22 cellular contexts compared by ENCODE assay signal in genomic region chr10:121522841-121523240, GRCh38.
DNase-seq lines count a peak whose midpoint lies in the region; ATAC-seq and TF ChIP-seq lines count a peak whose summit lies in the region.
"Had no signal": no experiment of that assay in that cellular context is flagged by ENCODE, and none has a peak within 500 bp of the region (broad histone marks: within the 10 kb centered on the region; RNA-seq: fewer than 3 reads in every experiment).

No MANE protein-coding gene starts in this region.

- no peak for ATAC-seq in gastroesophageal sphincter
- ATAC-seq in activated naive CD8-positive, alpha-beta T cell treated with anti-CD3 and anti-CD28 coated beads, Interleukin-2, amount 50 U/mL, for 24 hours: no peak
- ATAC-seq: CD8-positive, alpha-beta T cell; lower lobe of right lung had no signal

- DNase-seq in progenitor cell of endocrine pancreas (ENCODE audit: low spot score, unreplicated experiment): no peak
- no peak for DNase-seq in uterus
- no peak for DNase-seq in activated naive CD4-positive, alpha-beta T cell (lab: John Stamatoyannopoulos, UW)
- no peak for DNase-seq in activated naive CD8-positive, alpha-beta T cell treated with anti-CD3 and anti-CD28 coated beads, Interleukin-2, amount 50 U/mL, for 24 hours
- DNase-seq in SIG-M5 (lab: John Stamatoyannopoulos, UW): no peak
- DNase-seq: activated B cell treated with CpG ODN at 0.5 μM for 24 hours; activated CD4-positive, alpha-beta memory T cell treated with anti-CD3 and anti-CD28 coated beads for 36 hours; activated effector memory CD4-positive, alpha-beta T cell treated with Interleukin-2 at 50 U/mL for 16 hours; CD8-positive, alpha-beta T cell; DMS53; foreskin fibroblast; GF-D8; lower lobe of right lung; MV-4-11; NCI-H1694 treated with DMSO at 0.1 percent for 48 hours; NCI-H2171 treated with DMSO at 0.1 percent for 48 hours; NCI-H526; occipital lobe; stimulated activated CD8-positive, alpha-beta memory T cell treated with anti-CD3 and anti-CD28 coated beads, Interleukin-4, amount 100 ng/mL, for 48 hours had no signal

- H3K4me3 Mint-ChIP-seq in progenitor cell of endocrine pancreas (ENCODE audit: low read depth): no peak overlapping the region
- H3K4me3 Mint-ChIP-seq in activated naive CD8-positive, alpha-beta T cell treated with anti-CD3 and anti-CD28 coated beads, Interleukin-2, amount 50 U/mL, for 24 hours: no peak overlapping the region
- H3K4me3 Mint-ChIP-seq: activated B cell treated with CpG ODN at 0.5 μM for 24 hours; activated CD4-positive, alpha-beta memory T cell treated with anti-CD3 and anti-CD28 coated beads for 36 hours; CD8-positive, alpha-beta T cell; T-helper 1 cell treated with Interleukin-12 subunit alpha and Interleukin-12 subunit beta and Interleukin-4 antibody, amounts not matched to agents 30 μg/mL and 1 μg/mL, for 36 hours had no signal

- intact Hi-C loops in uterus (cut with DNase I; ENCODE audit: low total_unique reads): no loop called here

- TF ChIP-seq POLR2A in gastroesophageal sphincter (IDR thresholded peaks at IDR 0.05) (no peak), uterus (IDR thresholded peaks at IDR 0.05) (no peak)

- peak overlapping the region; percentile 69 for H3K27ac Mint-ChIP-seq in progenitor cell of endocrine pancreas
- H3K27ac Mint-ChIP-seq in activated naive CD8-positive, alpha-beta T cell treated with anti-CD3 and anti-CD28 coated beads, Interleukin-2, amount 50 U/mL, for 24 hours: no peak overlapping the region
- H3K27ac Mint-ChIP-seq: activated B cell treated with CpG ODN at 0.5 μM for 24 hours; activated CD4-positive, alpha-beta memory T cell treated with anti-CD3 and anti-CD28 coated beads for 36 hours; CD8-positive, alpha-beta T cell; T-helper 1 cell treated with Interleukin-12 subunit alpha and Interleukin-12 subunit beta and Interleukin-4 antibody, amounts not matched to agents 30 μg/mL and 1 μg/mL, for 36 hours had no signal

- H3K4me1 ChIP-seq in gastroesophageal sphincter: peaks cover 4 to 49% (median 12%) of the 10 kb centered on the region in 3 donors
- peaks cover 0 to 4% of the 10 kb centered on the region in 2 donors for H3K4me1 ChIP-seq in uterus

- WGBS in gastroesophageal sphincter (ENCODE audit: low coverage in 1 of 2), 2 donors: 67 to 100% methylated on average over 1 of the region's 1 CpG

- H3K9me3 ChIP-seq in gastroesophageal sphincter: no peaks in the 10 kb centered on the region
- no peaks in the 10 kb centered on the region for H3K9me3 ChIP-seq in uterus
- H3K9me3 ChIP-seq: lower lobe of right lung had no signal

- H3K4me1 Mint-ChIP-seq in progenitor cell of endocrine pancreas (ENCODE audit: low read depth): peaks cover 51% of the 10 kb centered on the region
- H3K4me1 Mint-ChIP-seq in activated naive CD8-positive, alpha-beta T cell treated with anti-CD3 and anti-CD28 coated beads, Interleukin-2, amount 50 U/mL, for 24 hours: no peaks in the 10 kb centered on the region
- H3K4me1 Mint-ChIP-seq: activated B cell treated with CpG ODN at 0.5 μM for 24 hours had no signal

- no peak for TF ChIP-seq EP300 in gastroesophageal sphincter (IDR thresholded peaks at IDR 0.05)

- H3K9me3 Mint-ChIP-seq in progenitor cell of endocrine pancreas (ENCODE audit: low read depth): peaks cover 2% of the 10 kb centered on the region
- H3K9me3 Mint-ChIP-seq in activated naive CD8-positive, alpha-beta T cell treated with anti-CD3 and anti-CD28 coated beads, Interleukin-2, amount 50 U/mL, for 24 hours: peaks cover 4% of the 10 kb centered on the region
- H3K9me3 Mint-ChIP-seq: activated B cell treated with CpG ODN at 0.5 μM for 24 hours; activated CD4-positive, alpha-beta memory T cell treated with anti-CD3 and anti-CD28 coated beads for 36 hours; CD8-positive, alpha-beta T cell had no signal

- no peak for TF ChIP-seq CTCF in gastroesophageal sphincter (IDR thresholded peaks at IDR 0.05)
- no peak for TF ChIP-seq CTCF in progenitor cell of endocrine pancreas (IDR thresholded peaks at IDR 0.05; ENCODE audit: unreplicated experiment)
- no peak for TF ChIP-seq CTCF in uterus (IDR thresholded peaks at IDR 0.05)

- H3K4me3 ChIP-seq in gastroesophageal sphincter (no peak overlapping the region), uterus (no peak overlapping the region)
- H3K4me3 ChIP-seq: lower lobe of right lung had no signal

- H3K27me3 ChIP-seq in gastroesophageal sphincter: no peaks in the 10 kb centered on the region
- H3K27me3 ChIP-seq in uterus: no peaks in the 10 kb centered on the region

- H3K27ac ChIP-seq in angular gyrus (ENCODE audit: low read depth, low read length): peak overlapping the region; percentile 96
- H3K27ac ChIP-seq in gastroesophageal sphincter: peak overlapping the region; percentile 43 to 82 (median 78)
- H3K27ac ChIP-seq in uterus: peak overlapping the region; percentile 77 to 82
- H3K27ac ChIP-seq: lower lobe of right lung had no signal

- H3K36me3 Mint-ChIP-seq in progenitor cell of endocrine pancreas (ENCODE audit: insufficient read depth): peaks cover 42% of the 10 kb centered on the region
- H3K36me3 Mint-ChIP-seq in activated naive CD8-positive, alpha-beta T cell treated with anti-CD3 and anti-CD28 coated beads, Interleukin-2, amount 50 U/mL, for 24 hours (ENCODE audit: low read depth): no peaks in the 10 kb centered on the region
- H3K36me3 Mint-ChIP-seq: activated CD4-positive, alpha-beta memory T cell treated with anti-CD3 and anti-CD28 coated beads for 36 hours; CD8-positive, alpha-beta T cell had no signal

- H3K36me3 ChIP-seq in gastroesophageal sphincter (no peaks in the 10 kb centered on the region), uterus (no peaks in the 10 kb centered on the region)
- H3K36me3 ChIP-seq: lower lobe of right lung had no signal

- H3K27me3 Mint-ChIP-seq in progenitor cell of endocrine pancreas: no peaks in the 10 kb centered on the region
- H3K27me3 Mint-ChIP-seq in activated naive CD8-positive, alpha-beta T cell treated with anti-CD3 and anti-CD28 coated beads, Interleukin-2, amount 50 U/mL, for 24 hours: peaks cover 2% of the 10 kb centered on the region
- H3K27me3 Mint-ChIP-seq: activated B cell treated with CpG ODN at 0.5 μM for 24 hours had no signal
